Comparison of ENCODE assay signal across 8 cellular contexts in the genomic region with DNA sequence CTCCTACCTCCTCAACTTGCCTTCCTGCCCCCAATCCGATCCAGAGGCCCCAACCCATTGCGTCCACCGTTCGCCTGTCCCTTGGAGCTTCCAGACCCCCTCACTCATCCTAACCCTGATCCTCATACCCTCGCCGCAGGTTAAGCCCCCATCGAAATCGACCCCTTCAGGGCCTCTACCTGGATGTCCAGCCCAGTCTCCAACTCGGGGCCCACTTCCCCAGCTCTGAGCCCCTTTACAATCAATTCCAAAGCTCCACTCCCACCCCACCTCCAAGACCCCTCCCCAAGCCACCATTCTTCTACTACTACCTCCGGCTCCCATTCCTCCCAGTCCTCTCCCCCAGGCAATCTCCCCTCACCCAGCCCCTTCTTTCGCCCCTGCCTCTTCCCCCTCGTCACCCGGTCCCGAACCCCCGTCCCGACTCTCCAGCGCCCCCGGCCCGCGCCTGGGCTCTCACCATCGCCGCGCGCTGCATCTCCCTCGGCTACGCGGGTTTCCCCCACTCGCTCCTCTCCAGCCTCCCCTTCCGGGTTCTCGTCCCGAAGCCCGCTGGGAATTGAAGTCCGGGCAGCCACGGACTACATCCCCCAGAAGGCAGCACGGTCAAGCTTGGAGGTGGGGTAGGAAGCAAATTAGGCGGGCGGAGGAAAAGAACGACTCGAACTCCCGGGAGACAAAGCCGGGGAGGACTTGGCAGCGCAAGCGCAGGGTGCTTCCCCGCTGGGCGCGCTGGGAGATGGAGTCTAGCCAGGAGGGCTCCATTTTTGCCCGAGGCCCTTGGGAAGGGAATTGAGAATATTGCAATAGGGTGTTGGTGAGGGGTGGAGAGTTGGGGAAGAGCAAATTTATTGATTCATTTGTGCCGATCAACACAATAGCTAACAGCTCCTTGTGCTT. TPM values are rescaled to one million over a fixed set of nuclear protein-coding genes. Genes with fewer than 3 reads are reported as not detected.
DNase-seq lines count a peak whose midpoint lies in the region; ATAC-seq and TF ChIP-seq lines count a peak whose summit lies in the region.

A gene with protein sequence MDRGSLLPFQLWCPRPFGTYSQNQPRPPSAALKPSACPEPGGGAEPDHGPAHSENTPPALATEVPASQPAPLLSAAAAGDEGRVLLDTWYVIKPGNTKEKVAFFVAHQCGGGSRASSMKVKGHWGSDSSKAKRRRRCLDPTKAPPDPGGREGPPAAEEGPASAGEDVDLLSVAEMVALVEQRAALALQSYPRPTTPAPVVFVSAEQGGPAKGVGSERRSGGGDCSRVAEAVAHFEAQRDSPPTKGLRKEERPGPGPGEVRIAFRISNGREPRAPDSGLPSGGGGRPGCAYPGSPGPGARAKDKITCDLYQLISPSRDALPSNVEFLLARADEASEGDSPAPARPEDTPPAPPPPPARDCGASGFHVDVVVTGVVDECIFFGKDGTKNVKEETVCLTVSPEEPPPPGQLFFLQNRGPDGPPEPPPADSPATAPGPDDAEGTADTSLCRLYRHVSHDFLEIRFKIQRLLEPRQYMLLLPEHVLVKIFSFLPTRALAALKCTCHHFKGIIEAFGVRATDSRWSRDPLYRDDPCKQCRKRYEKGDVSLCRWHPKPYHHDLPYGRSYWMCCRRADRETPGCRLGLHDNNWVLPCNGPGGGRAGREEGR (minus strand): TSS at position 508 of the 900 bp plus-strand sequence. CDS start 17,401 bp downstream, outside the sequence.

- TF ChIP-seq CTCF in Panc1 (IDR thresholded peaks at IDR 0.05): no peak

- CTCF ChIA-PET in Panc1 (lab: Charles Lee): interaction anchor here (0.5 kb wide), 1 partner anchor 15 kb away, joined by 3 read pairs; no protein-coding TSS in a partner anchor

- H3K36me3 Mint-ChIP-seq in activated T-cell treated with anti-CD3 and anti-CD28 coated beads, Interleukin-2, amount 50 U/mL, for 4 hours (ENCODE audit: insufficient read depth): no peaks in the 10 kb centered on the region

- no peaks in the 10 kb centered on the region for H3K9me3 ChIP-seq in Panc1 (ENCODE audit: control insufficient read depth, insufficient read depth, low read depth, low read length)
- no peaks in the 10 kb centered on the region for H3K9me3 ChIP-seq in esophagus (ENCODE audit: control insufficient read depth in 2 of 2, insufficient read depth in 1 of 2, low read depth in 1 of 2, low read length in 1 of 2)
- H3K9me3 ChIP-seq in mucosa of stomach (ENCODE audit: control insufficient read depth, low read length): no peaks in the 10 kb centered on the region

- peak within 1 kb of the TSS; percentile 97 for H3K4me3 Mint-ChIP-seq in activated T-cell treated with anti-CD3 and anti-CD28 coated beads, Interleukin-2, amount 50 U/mL, for 4 hours

- peaks cover 23% of the 10 kb centered on the region for H3K4me1 Mint-ChIP-seq in activated T-cell treated with anti-CD3 and anti-CD28 coated beads, Interleukin-2, amount 50 U/mL, for 4 hours (ENCODE audit: low read depth)

- WGBS in esophagus, 2 donors: 1 to 2% methylated on average over 48 of the region's 48 CpGs

- ATAC-seq in GM21619 (IDR thresholded peaks at IDR 0.05; ENCODE audit: unreplicated experiment) (peak; percentile 94), Panc1 (peak; percentile 99)
- ATAC-seq in activated T-cell treated with anti-CD3 and anti-CD28 coated beads, Interleukin-2, amount 50 U/mL, for 4 hours: peak; percentile 99

- peaks cover 2% of the 10 kb centered on the region; the same call in 1 of the 2 replicates for H3K36me3 ChIP-seq in Panc1 (ENCODE audit: control insufficient read depth, insufficient read depth, low read length)
- H3K36me3 ChIP-seq in esophagus (ENCODE audit: control insufficient read depth in 2 of 2, insufficient read depth in 2 of 2, low read length in 1 of 2): no peaks in the 10 kb centered on the region
- no peaks in the 10 kb centered on the region for H3K36me3 ChIP-seq in mucosa of stomach (ENCODE audit: control insufficient read depth, insufficient read depth, low read length)

- no peaks in the 10 kb centered on the region for H3K27me3 ChIP-seq in Panc1 (ENCODE audit: control insufficient read depth, insufficient read depth, low read length)
- H3K27me3 ChIP-seq in esophagus (ENCODE audit: control insufficient read depth in 1 of 2, insufficient read depth in 2 of 2, low read length in 2 of 2): no peaks in the 10 kb centered on the region
- H3K27me3 ChIP-seq in mucosa of stomach (ENCODE audit: control insufficient read depth, insufficient read depth, low read length): no peaks in the 10 kb centered on the region

- POLR2A ChIA-PET in Panc1 (lab: Charles Lee): interaction anchor here (0.7 kb wide), 2 partner anchors 38 to 1965 kb away, joined by 3 to 6 read pairs; a partner anchor contains a TSS

- H3K27ac ChIP-seq in Panc1 (ENCODE audit: low read length) (peak within 1 kb of the TSS; percentile 85), esophagus (ENCODE audit: low read depth in 2 of 2, low read length in 1 of 2) (peak within 1 kb of the TSS; percentile 77 to 95)

- no peaks in the 10 kb centered on the region for H3K4me1 ChIP-seq in Panc1 (ENCODE audit: control insufficient read depth, insufficient read depth, low read length)
- H3K4me1 ChIP-seq in esophagus (ENCODE audit: control insufficient read depth in 2 of 2, insufficient read depth in 2 of 2, low read length in 1 of 2): peaks cover 0 to 3% of the 10 kb centered on the region in 2 donors
- peaks cover 14% of the 10 kb centered on the region for H3K4me1 ChIP-seq in mucosa of stomach (ENCODE audit: control insufficient read depth, insufficient read depth, low read length)

- H3K9me3 Mint-ChIP-seq in activated T-cell treated with anti-CD3 and anti-CD28 coated beads, Interleukin-2, amount 50 U/mL, for 4 hours: no peaks in the 10 kb centered on the region

- no TSS peak for BruUV-seq in Panc1 (replicated peaks; lab: Mats Ljungman, UMichigan)

- peak; percentile 97 for DNase-seq in DMS53 treated with DMSO at 0.1 percent for 48 hours (lab: John Stamatoyannopoulos, UW; ENCODE audit: unreplicated experiment)
- DNase-seq in KG1 (lab: John Stamatoyannopoulos, UW): peak; percentile 96
- DNase-seq in Panc1 (ENCODE audit: low read depth, low spot score): peak; percentile 80
- DNase-seq in activated T-cell treated with anti-CD3 and anti-CD28 coated beads, Interleukin-2, amount 50 U/mL, for 4 hours: peak; percentile 89
- peak; percentile 82 to 84 for DNase-seq in stimulated activated CD8-positive, alpha-beta memory T cell treated with anti-CD3 and anti-CD28 coated beads, Interleukin-7, amount 100 ng/mL, for 1 hour (ENCODE audit: low read depth in 2 of 2)

- intact Hi-C loops in Panc1 (cut with micrococcal nuclease; ENCODE audit: unreplicated experiment): no loop called here

- H3K4me3 ChIP-seq in Panc1 (ENCODE audit: low read depth in 2 of 2, low read length in 2 of 2) (peak within 1 kb of the TSS; percentile 76 to 84), esophagus (ENCODE audit: low read depth in 1 of 2, low read length in 2 of 2) (peak within 1 kb of the TSS; percentile 58 to 94), mucosa of stomach (ENCODE audit: low read length) (peak within 1 kb of the TSS; percentile 95)

- in situ Hi-C loops in Panc1 (cut with HindIII; ENCODE audit: low pct_unique_long_range_greater_than_20kb, low sequenced_read_pairs): no loop called here

- no peaks in the 10 kb centered on the region for H3K27me3 Mint-ChIP-seq in activated T-cell treated with anti-CD3 and anti-CD28 coated beads, Interleukin-2, amount 50 U/mL, for 4 hours (ENCODE audit: low read depth)

- peak within 1 kb of the TSS; percentile 97 for H3K9ac ChIP-seq in mucosa of stomach (ENCODE audit: low read length)

RNA-seq across cellular contexts. Expression of the gene that starts here (rescaled TPM):
- total RNA-seq in Panc1 (2021; ENCODE audit: unreplicated experiment): 25.1 TPM
- polyA plus RNA-seq in Panc1 (2012; ENCODE audit: insufficient read length): 11.6 TPM
- 10 to 100 TPM; 29.5 to 33.3 (median 29.8) TPM for total RNA-seq in activated T-cell treated with anti-CD3 and anti-CD28 coated beads, Interleukin-2, amount 50 U/mL, for 4 hours
- polyA plus RNA-seq in esophagus: 10 to 100 TPM; 13.9 TPM

Comparison
In these comparisons a context has a peak if more than half of its experiments do, and no peak if none do; other contexts are left out.
1. Peak in every context shown above with its lines: DNase-seq, ATAC-seq, H3K4me3 ChIP-seq and H3K27ac ChIP-seq.